1 cellular context compared by ENCODE assay signal in genomic region chr18:6729247-6730091, GRCh38.
TF ChIP-seq lines count a peak whose summit lies in the region.

ARHGAP28 (plus strand) TSS chr18:6729716; CDS start chr18:6729822, 106 bp downstream.

TF ChIP-seq in K562, 482 proteins besides CTCF, POLR2A, EP300 and RAD21 (continued from another document):
- TF ChIP-seq ZNF277 (CRISPR knock-in tag; IDR thresholded peaks at IDR 0.05; ENCODE audit: borderline replicate concordance) (no peak), LEF1 (IDR thresholded peaks at IDR 0.05) (no peak), POLR2G (IDR thresholded peaks at IDR 0.05; ENCODE audit: low read depth, low read length) (peak; percentile 91), ZFX (CRISPR knock-in tag; IDR thresholded peaks at IDR 0.05) (peak; percentile 34; the same call in 1 of the 2 replicates), ZNF740 (CRISPR knock-in tag; IDR thresholded peaks at IDR 0.05) (peak; percentile 93), ZNF740 (tag; IDR thresholded peaks at IDR 0.05) (peak in 1 of 2 experiments; percentile 56; a peak in 1 of 4 replicates), MAZ (CRISPR knock-in tag; conservative IDR thresholded peaks at IDR 0.05 in 1 of 2, IDR thresholded peaks at IDR 0.05 in 1 of 2) (peak in 1 of 2 experiments; percentile 90; a peak in 3 of 4 replicates), SRSF3 (IDR thresholded peaks at IDR 0.05; ENCODE audit: insufficient read depth, low read length) (no peak)
